Comparison of ENCODE assay signal across 8 cellular contexts in the genomic region with DNA sequence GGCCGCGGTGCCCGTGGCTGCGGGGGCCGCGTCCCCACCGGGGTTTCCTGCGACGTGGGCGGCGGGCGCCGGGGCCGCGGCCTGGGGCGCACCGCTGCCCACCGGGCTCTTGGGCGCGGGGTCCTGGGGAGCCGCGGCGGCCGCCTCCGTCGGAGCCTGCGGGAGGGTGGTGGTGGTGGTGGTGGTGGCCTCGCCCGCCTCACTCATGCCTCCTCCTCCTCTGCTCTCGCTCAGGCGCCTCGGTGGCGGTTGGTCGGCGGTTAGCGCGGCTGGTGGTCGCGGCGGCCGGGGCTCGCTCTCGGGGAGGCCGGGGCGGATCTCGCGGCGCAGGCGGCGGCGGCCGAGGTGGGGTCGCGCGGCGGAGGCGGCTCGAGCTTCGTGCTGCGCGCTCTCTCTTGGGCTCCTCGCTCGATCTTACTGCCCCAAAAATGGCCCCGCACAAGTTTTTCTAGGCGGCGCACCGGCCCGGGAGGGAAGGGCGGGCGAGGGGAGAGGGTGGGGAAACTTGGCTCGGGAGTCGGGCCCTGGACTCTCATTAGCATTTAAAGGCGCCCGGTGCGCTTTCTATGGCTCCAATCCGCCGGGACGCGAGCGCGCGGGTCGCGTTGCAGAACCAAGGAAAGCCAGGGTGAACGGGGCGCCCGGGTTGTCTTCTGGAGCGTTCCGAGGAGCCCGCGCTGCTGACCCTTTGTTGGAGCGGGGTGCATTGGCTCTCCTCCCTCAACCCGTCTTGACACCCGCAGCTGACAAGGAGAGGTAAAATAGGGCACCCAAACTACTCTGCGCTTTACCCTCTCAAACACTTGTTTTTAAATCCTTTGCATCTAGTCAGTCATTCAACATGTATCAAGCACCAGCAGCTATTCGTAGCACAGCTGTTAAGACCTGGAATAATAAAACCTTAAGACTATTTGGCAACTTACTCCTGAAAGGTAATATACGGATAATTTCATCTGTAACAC. TPM values are rescaled to one million over a fixed set of nuclear protein-coding genes. Genes with fewer than 3 reads are reported as not detected.
DNase-seq lines count a peak whose midpoint lies in the region; ATAC-seq and TF ChIP-seq lines count a peak whose summit lies in the region.

A gene (minus strand): TSS at position 419 of the 962 bp plus-strand sequence. CDS start 212 bp downstream, at position 207.

- H3K27me3 ChIP-seq in mononuclear cell (ENCODE audit: insufficient read depth, low read length): peaks cover 25% of the 10 kb centered on the region

- no peaks in the 10 kb centered on the region for H3K9me3 ChIP-seq in mononuclear cell (ENCODE audit: low read depth, low read length)

- DNase-seq in SKM-1 treated with dmso at 0.1 percent for 144 hours (lab: John Stamatoyannopoulos, UW; ENCODE audit: unreplicated experiment) (peak; percentile 5), SKM-1 (lab: John Stamatoyannopoulos, UW; ENCODE audit: unreplicated experiment) (no peak), NCI-H510A treated with DMSO at 0.1 percent for 48 hours (lab: John Stamatoyannopoulos, UW) (peak; percentile 47), epithelial cell of proximal tubule (ENCODE audit: low read depth) (no peak)
- peak; percentile 58 for DNase-seq in activated CD8-positive, alpha-beta memory T cell treated with anti-CD3 and anti-CD28 coated beads, Interleukin-2, amount 50 U/mL, for 4 hours
- peak; percentile 38 for DNase-seq in stimulated activated CD8-positive, alpha-beta memory T cell treated with anti-CD3 and anti-CD28 coated beads, Interleukin-4, amount 100 ng/mL, for 24 hours (ENCODE audit: low read depth)

- TF ChIP-seq CTCF in epithelial cell of proximal tubule (conservative IDR thresholded peaks at IDR 0.05; ENCODE audit: low read depth, low read length): no peak

- peaks cover 27% of the 10 kb centered on the region for H3K4me1 ChIP-seq in mononuclear cell (ENCODE audit: insufficient read depth, low read length)

- peak within 1 kb of the TSS; percentile 92 for H3K4me3 ChIP-seq in epithelial cell of proximal tubule (ENCODE audit: low read depth, low read length)
- H3K4me3 ChIP-seq in mononuclear cell (ENCODE audit: low read length): peak within 1 kb of the TSS; percentile 64

- ATAC-seq in HG02943 (IDR thresholded peaks at IDR 0.05; ENCODE audit: low read depth, unreplicated experiment): peak; percentile 38

RNA-seq across cellular contexts. Expression of the gene that starts here (rescaled TPM):
- total RNA-seq in epithelial cell of proximal tubule: 202 and 245 TPM in 2 replicates
- 141 TPM for total RNA-seq in mononuclear cell

Comparison
In these comparisons a context has a peak if more than half of its experiments do, and no peak if none do; other contexts are left out.
1. DNase-seq: peak in SKM-1 treated with dmso at 0.1 percent for 144 hours (single experiment), NCI-H510A treated with DMSO at 0.1 percent for 48 hours (single experiment), activated CD8-positive, alpha-beta memory T cell treated with anti-CD3 and anti-CD28 coated beads, Interleukin-2, amount 50 U/mL, for 4 hours (single experiment) and stimulated activated CD8-positive, alpha-beta memory T cell treated with anti-CD3 and anti-CD28 coated beads, Interleukin-4, amount 100 ng/mL, for 24 hours (single experiment); none in SKM-1 (single experiment) and epithelial cell of proximal tubule (single experiment).